ENCODE assay signal across 24 cellular contexts in genomic region chr19:22517496-22518411, GRCh38.
"Had no signal": no experiment of that assay in that cellular context is flagged by ENCODE, and none has a peak within 500 bp of the region (broad histone marks: within the 10 kb centered on the region; RNA-seq: fewer than 3 reads in every experiment).

No MANE protein-coding gene starts in this region.

- H3K27me3 ChIP-seq: adrenal gland, SJCRH30 had no signal

- H3K27me3 Mint-ChIP-seq: activated CD8-positive, alpha-beta T cell treated with anti-CD3 and anti-CD28 coated beads for 36 hours; activated naive CD8-positive, alpha-beta T cell treated with anti-CD3 and anti-CD28 coated beads, Interleukin-2, amount 10 ng/mL, durations not matched to agents 7 days and 5 days had no signal

- DNase-seq: activated CD4-positive, alpha-beta T cell treated with anti-CD3 and anti-CD28 coated beads for 4 hours; activated CD8-positive, alpha-beta memory T cell treated with anti-CD3 and anti-CD28 coated beads, Interleukin-2, amount 50 U/mL, for 4 hours; activated CD8-positive, alpha-beta T cell treated with anti-CD3 and anti-CD28 coated beads for 36 hours; activated naive CD4-positive, alpha-beta T cell treated with anti-CD3 and anti-CD28 coated beads, Interleukin-2, amount 50 U/mL, for 16 hours; activated naive CD8-positive, alpha-beta T cell treated with anti-CD3 and anti-CD28 coated beads, Interleukin-2, amount 10 ng/mL, durations not matched to agents 7 days and 5 days; activated T-cell treated with anti-CD3 and anti-CD28 coated beads, Interleukin-2, amount 50 U/mL, for 72 hours; adrenal gland; IMR-90; KBM-7; NCI-H1092; NCI-H1417; NCI-H1930; NCI-H345; NCI-H510A; NCI-H526 treated with DMSO at 0.1 percent for 48 hours; NCI-H82; NK-92 treated with Interleukin-12 subunit alpha and Interleukin-12 subunit beta, amount 100 ng/mL, for 24 hours; OCI-M1; Right ventricle myocardium superior; SJCRH30 had no signal

- H3K36me3 ChIP-seq: adrenal gland, SJCRH30 had no signal

- H3K27ac ChIP-seq: adrenal gland, RWPE1, SJCRH30 had no signal

- H3K4me3 ChIP-seq: adrenal gland, SJCRH30 had no signal

- H3K27ac Mint-ChIP-seq: activated CD8-positive, alpha-beta T cell treated with anti-CD3 and anti-CD28 coated beads for 36 hours; activated naive CD8-positive, alpha-beta T cell treated with anti-CD3 and anti-CD28 coated beads, Interleukin-2, amount 10 ng/mL, durations not matched to agents 7 days and 5 days; activated T-cell treated with anti-CD3 and anti-CD28 coated beads, Interleukin-2, amount 50 U/mL, for 72 hours; T-helper 1 cell treated with Interleukin-12 subunit alpha and Interleukin-12 subunit beta and Interleukin-4 antibody, amounts not matched to agents 30 μg/mL and 1 μg/mL, for 36 hours had no signal

- H3K4me3 Mint-ChIP-seq: activated CD8-positive, alpha-beta T cell treated with anti-CD3 and anti-CD28 coated beads for 36 hours; activated naive CD8-positive, alpha-beta T cell treated with anti-CD3 and anti-CD28 coated beads, Interleukin-2, amount 10 ng/mL, durations not matched to agents 7 days and 5 days; activated T-cell treated with anti-CD3 and anti-CD28 coated beads, Interleukin-2, amount 50 U/mL, for 72 hours; T-helper 1 cell treated with Interleukin-12 subunit alpha and Interleukin-12 subunit beta and Interleukin-4 antibody, amounts not matched to agents 30 μg/mL and 1 μg/mL, for 36 hours had no signal

- H3K4me1 Mint-ChIP-seq: activated naive CD8-positive, alpha-beta T cell treated with anti-CD3 and anti-CD28 coated beads, Interleukin-2, amount 10 ng/mL, durations not matched to agents 7 days and 5 days had no signal

- ATAC-seq: activated CD4-positive, CD25-positive, alpha-beta regulatory T cell treated with anti-CD3 and anti-CD28 coated beads, Interleukin-2, amount 50 U/mL, for 24 hours; activated CD8-positive, alpha-beta T cell treated with anti-CD3 and anti-CD28 coated beads for 36 hours; activated T-cell treated with anti-CD3 and anti-CD28 coated beads, Interleukin-2, amount 50 U/mL, for 72 hours; Panc1 had no signal

- H3K9me3 ChIP-seq: adrenal gland, SJCRH30 had no signal

- H3K4me1 ChIP-seq: adrenal gland, SJCRH30 had no signal
